In the genomic region with DNA sequence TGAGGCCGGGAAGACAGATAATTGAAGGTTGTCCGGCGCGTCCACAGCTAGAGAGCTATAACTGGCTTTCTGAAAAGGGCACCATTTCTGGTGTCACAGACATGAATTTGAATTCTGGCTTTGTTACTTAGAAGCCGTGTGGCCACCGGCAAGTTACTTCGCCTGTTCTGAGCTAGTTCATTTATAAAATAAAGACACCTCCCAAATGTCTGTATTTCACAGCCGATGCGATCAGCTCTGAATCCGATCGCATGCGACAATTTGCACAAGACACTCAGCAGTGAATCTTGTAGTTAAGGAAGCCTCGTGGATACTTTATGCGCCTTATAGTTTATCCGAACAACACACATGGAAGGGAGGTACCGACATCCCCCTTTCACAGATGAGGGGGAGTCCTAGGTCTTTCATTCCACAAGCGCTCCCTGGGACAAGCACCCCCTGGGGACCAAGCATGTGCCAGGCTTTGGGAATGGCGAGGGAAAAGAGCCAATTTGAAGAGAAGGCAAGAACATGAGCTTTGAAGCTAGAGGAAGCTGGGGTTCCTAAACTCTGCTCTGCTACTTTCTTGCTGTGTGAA, we compare ENCODE assay signal across 7 cellular contexts. TPM values are rescaled to one million over a fixed set of nuclear protein-coding genes. Genes with fewer than 3 reads are reported as not detected.
DNase-seq lines count a peak whose midpoint lies in the region; ATAC-seq and TF ChIP-seq lines count a peak whose summit lies in the region.

No MANE protein-coding gene starts in this region.

- ATAC-seq in GM19397 (IDR thresholded peaks at IDR 0.05; ENCODE audit: unreplicated experiment), result peak; percentile 3
- ATAC-seq in GM18873 (IDR thresholded peaks at IDR 0.05; ENCODE audit: low FRiP score, unreplicated experiment), result no peak
- ATAC-seq in HG03457 (IDR thresholded peaks at IDR 0.05; ENCODE audit: unreplicated experiment), result no peak

- peak overlapping the region; percentile 94 to 95 for H3K27ac ChIP-seq in coronary artery

- peak overlapping the region; percentile 84 for H3K4me3 ChIP-seq in coronary artery

- TF ChIP-seq CTCF in coronary artery (IDR thresholded peaks at IDR 0.05), result no peak

- DNase-seq in NCI-H2227 treated with DMSO at 0.1 percent for 48 hours (lab: John Stamatoyannopoulos, UW), result peak; percentile 87
- no peak for DNase-seq in coronary artery (ENCODE audit: low spot score)
- DNase-seq in myocyte (ENCODE audit: low read depth), result peak; percentile 55
- DNase-seq in Kasumi-1 (lab: John Stamatoyannopoulos, UW), result no peak

RNA-seq across cellular contexts. Expression of gene ID3, which starts 4.0 kb away (rescaled TPM):
- 13.5 and 21.1 TPM in 2 replicates for total RNA-seq in myocyte
- polyA plus RNA-seq in myocyte (2012), result 43.6 TPM

RNA-seq across cellular contexts. Expression of gene E2F2, which starts 24.3 kb away (rescaled TPM):
- 0.13 and 0.16 TPM in 2 replicates for total RNA-seq in myocyte
- 0.03 TPM for polyA plus RNA-seq in myocyte (2012)

Comparison
In these comparisons a context has a peak if more than half of its experiments do, and no peak if none do; other contexts are left out.
1. DNase-seq: peak in NCI-H2227 treated with DMSO at 0.1 percent for 48 hours (single experiment) and myocyte (single experiment); none in coronary artery (single experiment) and Kasumi-1 (0 of 2).